Comparison of ENCODE assay signal across 9 cellular contexts in genomic region chr3:186532641-186533072, GRCh38. TPM values are rescaled to one million over a fixed set of nuclear protein-coding genes. Genes with fewer than 3 reads are reported as not detected.
A peak's percentile ranks its signal among the peaks of the same experiment; 100 is the strongest.
DNase-seq lines count a peak whose midpoint lies in the region; ATAC-seq and TF ChIP-seq lines count a peak whose summit lies in the region.
"Had no signal": no experiment of that assay in that cellular context is flagged by ENCODE, and none has a peak within 500 bp of the region (broad histone marks: within the 10 kb centered on the region; RNA-seq: fewer than 3 reads in every experiment).

No MANE protein-coding gene starts in this region.

- WGBS in stomach, 5 donors, result 36 to 70% (median 44%) methylated on average over 1 of the region's 1 CpG
- WGBS in GM23248 (ENCODE audit: low coverage in 1 of 2, low lambda C conversion rate in 2 of 2, missing lambda C conversion rate in 2 of 2), 2 experiments, result 38 to 44% methylated on average over 1 of the region's 1 CpG

- TF ChIP-seq CTCF in GM10266 (IDR thresholded peaks at IDR 0.05; ENCODE audit: control insufficient read depth, insufficient read depth, low read depth, missing control alignments) (no peak), stomach (IDR thresholded peaks at IDR 0.05) (no peak)

- no peaks in the 10 kb centered on the region; the same call in 1 of the 2 replicates for H3F3A ChIP-seq in GM23248 (ENCODE audit: insufficient read depth)

- intact Hi-C loops in stomach (cut with DNase I; ENCODE audit: low total_unique reads), result no loop called here

- no peaks in the 10 kb centered on the region for H4K20me1 ChIP-seq in GM23248 (ENCODE audit: insufficient read depth)

- no peak for TF ChIP-seq POLR2A in stomach (IDR thresholded peaks at IDR 0.05)

- DNase-seq in NCI-H146 treated with DMSO at 0.1 percent for 48 hours (lab: John Stamatoyannopoulos, UW; ENCODE audit: unreplicated experiment) (peak; percentile 37), left kidney (ENCODE audit: low read depth, low spot score) (peak; percentile 80), GM10266 (ENCODE audit: extremely low spot score) (no peak), stomach (no peak), GM23248 (no peak)

- no peaks in the 10 kb centered on the region for H3K79me2 ChIP-seq in GM23248 (ENCODE audit: insufficient read depth)

- no peaks in the 10 kb centered on the region for H3K9me2 ChIP-seq in GM23248 (ENCODE audit: insufficient read depth)

- ATAC-seq in GM18861 (IDR thresholded peaks at IDR 0.05; ENCODE audit: unreplicated experiment), result peak; percentile 44
- ATAC-seq in HG02623 (IDR thresholded peaks at IDR 0.05; ENCODE audit: unreplicated experiment), result peak; percentile 42
- no peak for ATAC-seq in HG02870 (IDR thresholded peaks at IDR 0.05; ENCODE audit: unreplicated experiment)

- H2AFZ ChIP-seq in GM23248, result no peak overlapping the region

- H3K36me3 ChIP-seq in stomach, result no peaks in the 10 kb centered on the region
- no peaks in the 10 kb centered on the region for H3K36me3 ChIP-seq in GM23248 (ENCODE audit: low read depth)

- H3K4me2 ChIP-seq in GM23248 (ENCODE audit: unreplicated experiment), result no peak overlapping the region

- H3K4me1 ChIP-seq in stomach, result no peaks in the 10 kb centered on the region
- H3K4me1 ChIP-seq in GM23248 (ENCODE audit: insufficient read depth), result peaks cover 8% of the 10 kb centered on the region; the same call in 1 of the 2 replicates

- H3K27me3 ChIP-seq in stomach (no peaks in the 10 kb centered on the region), GM23248 (replicated peaks; ENCODE audit: insufficient read depth) (peaks cover 2% of the 10 kb centered on the region; the same call in 1 of the 2 replicates)

- H3K27ac ChIP-seq in stomach (no peak overlapping the region), GM23248 (no peak overlapping the region)
- H3K27ac ChIP-seq: SK-N-MC had no signal

- in situ Hi-C loops in GM23248 (cut with MboI), result no loop called here

- no peak for TF ChIP-seq EP300 in stomach (IDR thresholded peaks at IDR 0.05)

- H3K9me3 ChIP-seq in stomach (no peaks in the 10 kb centered on the region), GM23248 (ENCODE audit: low read depth) (no peaks in the 10 kb centered on the region)

- H3K4me3 ChIP-seq in stomach (no peak overlapping the region), GM23248 (no peak overlapping the region)
- H3K4me3 ChIP-seq: SK-N-MC had no signal

- no peak overlapping the region for H3K9ac ChIP-seq in GM23248

RNA-seq across cellular contexts. Expression of gene CRYGS, which starts 11.5 kb away (rescaled TPM):
- total RNA-seq in stomach, result 1 to 10 TPM in 3 of 5 donors, not detected in 2; 1.8 to 4.3 (median 2.8) TPM
- 1 to 10 TPM; 5.0 to 6.6 (median 5.9) TPM for polyA plus RNA-seq in stomach
- total RNA-seq in GM23248 (2014; rRNA removed; shearing (Covaris generic)), result 0.63 and 0.76 TPM in 2 replicates
- 0.49 and 1.3 TPM in 2 replicates for polyA plus RNA-seq in GM23248 (2016; fragmentation: Nextera tagmentation; extraction: Ambion mirVana)

RNA-seq across cellular contexts. Expression of gene TBCCD1, which starts 34.5 kb away (rescaled TPM):
- 10 to 100 TPM in 3 of 5 donors, 1 to 10 TPM in 2; 5.3 to 16.5 (median 10.4) TPM for total RNA-seq in stomach
- polyA plus RNA-seq in stomach, result 1 to 10 TPM; 3.5 to 4.4 (median 4.0) TPM
- 14.6 and 17.7 TPM in 2 replicates for total RNA-seq in GM23248 (2014; rRNA removed; shearing (Covaris generic))
- 15.6 and 16.3 TPM in 2 replicates for polyA plus RNA-seq in GM23248 (2016; fragmentation: Nextera tagmentation; extraction: Ambion mirVana)

RNA-seq across cellular contexts. Expression of gene DNAJB11, which starts 37.9 kb away (rescaled TPM):
- 10 to 100 TPM; 17.0 to 62.1 (median 31.6) TPM for total RNA-seq in stomach
- polyA plus RNA-seq in stomach (10 to 100 TPM; 17.7 to 33.9 (median 32.2) TPM), GM23248 (2016; fragmentation: Nextera tagmentation; extraction: Ambion mirVana) (99.3 and 102 TPM in 2 replicates)
- total RNA-seq in GM23248 (2014; rRNA removed; shearing (Covaris generic)), result 63.2 and 65.9 TPM in 2 replicates

Comparison
In these comparisons a context has a peak if more than half of its experiments do, and no peak if none do; other contexts are left out.
1. DNase-seq: peak in NCI-H146 treated with DMSO at 0.1 percent for 48 hours (single experiment) and left kidney (single experiment); none in GM10266 (single experiment), stomach (single experiment) and GM23248 (single experiment).